Comparison of ENCODE assay signal across 1 cellular context in genomic region chr5:95846554-95847260, GRCh38.
TF ChIP-seq lines count a peak whose summit lies in the region.

No MANE protein-coding gene starts in this region.

TF ChIP-seq in IMR-90, 13 proteins besides CTCF, POLR2A, EP300 and RAD21 (continued from another document):
- no peak for TF ChIP-seq RFX5 (IDR thresholded peaks at IDR 0.05; ENCODE audit: low read depth, low read length)
- TF ChIP-seq SMC3 (IDR thresholded peaks at IDR 0.05; ENCODE audit: low read depth, low read length): peak; percentile 92
- no peak for TF ChIP-seq RCOR1 (IDR thresholded peaks at IDR 0.05; ENCODE audit: insufficient replicate concordance, low read length)
- TF ChIP-seq FOS (IDR thresholded peaks at IDR 0.05; ENCODE audit: low read depth, low read length): no peak
- no peak for TF ChIP-seq MAZ (IDR thresholded peaks at IDR 0.05; ENCODE audit: borderline replicate concordance, low read depth, low read length)
- TF ChIP-seq CHD1 (IDR thresholded peaks at IDR 0.05; ENCODE audit: low read depth, low read length): 0 out of 2 replicates have a peak, but pooled peaks have one; percentile 53
